ENCODE assay signal across 8 cellular contexts in the genomic region with DNA sequence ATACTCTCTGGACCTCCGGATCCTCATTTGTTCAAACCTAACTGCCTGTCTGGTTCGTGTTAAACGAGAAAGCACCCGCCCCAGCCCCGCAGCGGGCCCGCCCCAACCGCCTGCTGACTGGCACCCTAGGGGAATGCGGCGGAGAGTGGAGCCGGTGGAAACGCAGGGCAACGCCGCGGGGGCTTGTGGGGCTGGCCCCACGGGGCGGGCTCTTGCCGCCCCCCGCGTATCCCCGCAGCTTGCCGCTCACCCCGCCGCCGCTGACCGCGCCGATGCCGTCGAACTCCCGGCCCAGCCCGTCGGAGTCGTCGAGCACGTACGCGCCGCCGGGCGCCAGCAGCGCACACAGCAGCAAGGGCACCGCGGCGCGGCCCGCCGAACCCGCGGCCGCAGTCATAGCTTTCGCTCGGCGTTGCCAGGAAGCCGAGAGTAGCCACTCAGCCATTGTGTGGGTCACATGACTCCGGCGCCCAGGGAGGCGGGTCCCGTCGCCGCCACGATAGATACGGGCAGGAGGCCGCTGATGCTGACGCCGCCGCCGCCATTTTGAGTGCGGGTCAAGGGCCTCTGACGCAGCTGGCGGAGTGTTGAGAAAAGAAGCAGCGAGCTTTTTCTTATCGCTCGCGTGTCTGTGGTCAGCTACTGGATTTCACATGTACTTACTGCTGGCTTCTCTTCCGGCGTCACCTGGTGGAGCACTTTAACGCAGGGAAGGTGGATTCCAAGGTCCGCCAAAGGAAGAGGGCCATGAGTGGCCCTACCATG. TPM values are rescaled to one million over a fixed set of nuclear protein-coding genes. Genes with fewer than 3 reads are reported as not detected.
A peak's percentile ranks its signal among the peaks of the same experiment; 100 is the strongest.
DNase-seq lines count a peak whose midpoint lies in the region; ATAC-seq and TF ChIP-seq lines count a peak whose summit lies in the region.

A gene (minus strand): TSS at position 463 of the 765 bp plus-strand sequence. CDS start 18 bp downstream, at position 445.

- peak; percentile 84 for ATAC-seq in HG03066 (IDR thresholded peaks at IDR 0.05; ENCODE audit: low read depth, unreplicated experiment)

- DNase-seq in NCI-H2029 (lab: John Stamatoyannopoulos, UW): peak; percentile 69
- DNase-seq in NCI-H2029 treated with DMSO at 0.1 percent for 48 hours (lab: John Stamatoyannopoulos, UW): no peak
- peak; percentile 53 to 85 for DNase-seq in NCI-H446 (lab: John Stamatoyannopoulos, UW)
- peak; percentile 98 for DNase-seq in activated CD4-positive, alpha-beta T cell treated with anti-CD3 and anti-CD28 coated beads, Interleukin-2, amount 10 ng/mL, durations not matched to agents 24 days and 14 days
- DNase-seq in kidney epithelial cell (ENCODE audit: low read depth): peak; percentile 47
- peak; percentile 86 for DNase-seq in stimulated activated CD4-positive, alpha-beta T cell treated with anti-CD3 and anti-CD28 coated beads, Interleukin-1b, Interleukin-23, amount 100 ng/mL, for 1 hour (ENCODE audit: low read depth in 2 of 2)

- peak within 1 kb of the TSS; percentile 94 for H3K27ac Mint-ChIP-seq in activated CD4-positive, alpha-beta T cell treated with anti-CD3 and anti-CD28 coated beads, Interleukin-2, amount 10 ng/mL, durations not matched to agents 24 days and 14 days

- H3K36me3 Mint-ChIP-seq in activated CD4-positive, alpha-beta T cell treated with anti-CD3 and anti-CD28 coated beads, Interleukin-2, amount 10 ng/mL, durations not matched to agents 24 days and 14 days (ENCODE audit: low read depth): no peaks in the 10 kb centered on the region

- H3K27me3 Mint-ChIP-seq in activated CD4-positive, alpha-beta T cell treated with anti-CD3 and anti-CD28 coated beads, Interleukin-2, amount 10 ng/mL, durations not matched to agents 24 days and 14 days: no peaks in the 10 kb centered on the region

- peaks cover 55% of the 10 kb centered on the region for H3K4me1 Mint-ChIP-seq in activated CD4-positive, alpha-beta T cell treated with anti-CD3 and anti-CD28 coated beads, Interleukin-2, amount 10 ng/mL, durations not matched to agents 24 days and 14 days

- H3K36me3 ChIP-seq in kidney epithelial cell (ENCODE audit: control insufficient read depth, insufficient read depth, low read length): no peaks in the 10 kb centered on the region

- peak within 1 kb of the TSS; percentile 98 for H3K27ac ChIP-seq in cingulate gyrus (ENCODE audit: low read depth, low read length)

- H3K9me3 Mint-ChIP-seq in activated CD4-positive, alpha-beta T cell treated with anti-CD3 and anti-CD28 coated beads, Interleukin-2, amount 10 ng/mL, durations not matched to agents 24 days and 14 days: peaks cover 8% of the 10 kb centered on the region

- intact Hi-C loops in activated CD4-positive, alpha-beta T cell treated with anti-CD3 and anti-CD28 coated beads, Interleukin-2, amount 10 ng/mL, durations not matched to agents 24 days and 14 days (cut with micrococcal nuclease): loop anchor here (1.0 to 2.0 kb wide), 3 partner anchors 13 to 48 kb away; no protein-coding TSS in a partner anchor

- no peak for TF ChIP-seq CTCF in kidney epithelial cell (IDR thresholded peaks at IDR 0.05; ENCODE audit: insufficient read depth, low read length, poor library complexity, severe bottlenecking)

- H3K4me3 ChIP-seq in kidney epithelial cell (ENCODE audit: low read depth, low read length): peak within 1 kb of the TSS; percentile 53

- H3K4me3 Mint-ChIP-seq in activated CD4-positive, alpha-beta T cell treated with anti-CD3 and anti-CD28 coated beads, Interleukin-2, amount 10 ng/mL, durations not matched to agents 24 days and 14 days: peak within 1 kb of the TSS; percentile 88

- no peaks in the 10 kb centered on the region for H3K27me3 ChIP-seq in kidney epithelial cell (ENCODE audit: control insufficient read depth, insufficient read depth, low read length)

RNA-seq across cellular contexts. Expression of the gene that starts here (rescaled TPM):
- total RNA-seq in activated CD4-positive, alpha-beta T cell treated with anti-CD3 and anti-CD28 coated beads, Interleukin-2, amount 10 ng/mL, durations not matched to agents 24 days and 14 days: 7.3 and 9.3 TPM in 2 replicates
- total RNA-seq in kidney epithelial cell: 32.3 and 33.3 TPM in 2 replicates
